ENCODE assay signal across 1 cellular context in the genomic region with DNA sequence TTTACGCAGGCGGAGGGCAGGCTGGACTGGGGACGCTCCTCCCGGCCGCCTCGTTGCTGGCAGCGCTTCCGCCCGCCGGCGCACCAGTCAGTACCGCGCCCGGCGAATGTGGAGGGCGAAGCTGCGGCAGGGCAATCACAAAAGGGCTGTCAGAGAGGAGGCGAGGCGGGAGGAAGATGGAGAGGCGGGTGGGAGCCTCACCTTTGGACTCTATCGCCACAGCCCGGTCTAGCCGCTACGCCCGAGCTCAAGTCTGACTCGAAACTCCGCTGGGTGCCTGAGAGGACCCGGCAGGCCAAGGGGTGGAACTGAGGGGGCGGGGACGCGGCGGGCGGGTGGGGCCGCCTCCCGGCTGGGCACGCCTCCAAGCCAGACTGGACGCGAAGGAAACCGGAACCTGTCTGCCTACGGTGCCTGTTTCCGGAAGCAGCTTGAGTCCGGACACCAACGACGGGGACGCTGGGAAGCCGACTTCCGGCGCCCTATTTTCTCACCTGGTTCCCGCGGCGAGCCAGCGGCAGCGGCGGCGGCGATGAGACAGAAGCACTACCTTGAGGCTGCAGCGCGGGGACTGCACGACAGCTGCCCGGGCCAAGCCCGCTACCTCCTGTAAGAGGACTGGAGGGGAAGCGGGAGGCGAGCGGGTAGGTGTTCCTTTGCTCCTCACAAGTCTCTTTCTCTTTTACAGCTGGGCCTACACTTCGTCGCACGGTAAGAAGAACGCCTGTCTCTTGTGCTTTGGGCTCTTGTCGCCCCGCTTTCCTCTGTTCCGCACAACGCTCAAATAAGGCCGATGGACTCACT.
TF ChIP-seq lines count a peak whose summit lies in the region.

Gene RMP24 (plus strand): TSS at position 483 of the 804 bp plus-strand sequence.

TF ChIP-seq in HEK293, 187 proteins besides CTCF, POLR2A, EP300 and RAD21 (continued from another document and continues in another):
- TF ChIP-seq TSHZ1 (tag by site-specific recombination; IDR thresholded peaks at IDR 0.05; ENCODE audit: borderline replicate concordance) (no peak), ZBTB1 (tag by site-specific recombination; IDR thresholded peaks at IDR 0.05) (no peak), ZNF175 (tag by site-specific recombination; IDR thresholded peaks at IDR 0.05) (no peak), OSR2 (tag by site-specific recombination; IDR thresholded peaks at IDR 0.05) (no peak), ZNF2 (tag by site-specific recombination; IDR thresholded peaks at IDR 0.05) (0 out of 2 replicates have a peak, but pooled peaks have one; percentile 19), ZNF626 (tag by site-specific recombination; IDR thresholded peaks at IDR 0.05) (peak; percentile 60; the same call in 1 of the 2 replicates), ZBTB48 (tag by site-specific recombination; IDR thresholded peaks at IDR 0.05) (no peak; the same call in 1 of the 2 replicates), TCF7L2 (IDR thresholded peaks at IDR 0.05; ENCODE audit: borderline replicate concordance, low read depth, low read length) (no peak; the same call in 1 of the 2 replicates), ZNF221 (tag by site-specific recombination; IDR thresholded peaks at IDR 0.05; ENCODE audit: borderline replicate concordance) (no peak), ZBTB8A (tag by site-specific recombination; IDR thresholded peaks at IDR 0.05) (peak; percentile 98), ZNF48 (tag by site-specific recombination; IDR thresholded peaks at IDR 0.05) (no peak), ZNF133 (tag by site-specific recombination; IDR thresholded peaks at IDR 0.05) (no peak), ZEB2 (tag by site-specific recombination; IDR thresholded peaks at IDR 0.05) (peak; percentile 76), HOXA7 (CRISPR knock-in tag; IDR thresholded peaks at IDR 0.05; ENCODE audit: borderline replicate concordance) (no peak), ZNF529 (tag by site-specific recombination; IDR thresholded peaks at IDR 0.05; ENCODE audit: insufficient replicate concordance) (no peak), ZNF549 (tag by site-specific recombination; IDR thresholded peaks at IDR 0.05) (no peak), ZSCAN30 (tag by site-specific recombination; IDR thresholded peaks at IDR 0.05) (peak; percentile 85), ZFP41 (tag by site-specific recombination; IDR thresholded peaks at IDR 0.05; ENCODE audit: borderline replicate concordance) (no peak), ZNF202 (tag by site-specific recombination; IDR thresholded peaks at IDR 0.05; ENCODE audit: borderline replicate concordance) (no peak), ZNF561 (tag by site-specific recombination; IDR thresholded peaks at IDR 0.05; ENCODE audit: borderline replicate concordance) (0 out of 2 replicates have a peak, but pooled peaks have one; percentile 48), ZNF138 (tag by site-specific recombination; IDR thresholded peaks at IDR 0.05; ENCODE audit: borderline replicate concordance) (no peak), ZNF354C (tag by site-specific recombination; IDR thresholded peaks at IDR 0.05; ENCODE audit: borderline replicate concordance, low read depth) (no peak), ZNF654 (tag by site-specific recombination; IDR thresholded peaks at IDR 0.05; ENCODE audit: low read depth) (no peak; the same call in 1 of the 2 replicates), KLF8 (tag by site-specific recombination; IDR thresholded peaks at IDR 0.05) (peak; percentile 90), ZNF768 (tag by site-specific recombination; IDR thresholded peaks at IDR 0.05) (no peak; the same call in 1 of the 2 replicates), MEIS1 (CRISPR knock-in tag; IDR thresholded peaks at IDR 0.05; ENCODE audit: borderline replicate concordance) (no peak), ZNF530 (tag by site-specific recombination; IDR thresholded peaks at IDR 0.05; ENCODE audit: low read depth) (no peak), ZBTB26 (tag by site-specific recombination; optimal IDR thresholded peaks at IDR 0.05) (peak; percentile 60), ZNF510 (tag by site-specific recombination; IDR thresholded peaks at IDR 0.05; ENCODE audit: insufficient replicate concordance) (no peak), SCRT2 (tag by site-specific recombination; IDR thresholded peaks at IDR 0.05) (no peak), ZNF155 (tag by site-specific recombination; IDR thresholded peaks at IDR 0.05) (no peak), ZBTB20 (tag by site-specific recombination; IDR thresholded peaks at IDR 0.05) (peak; percentile 68; the same call in 1 of the 2 replicates), ZNF473 (tag by site-specific recombination; IDR thresholded peaks at IDR 0.05) (no peak), ZNF211 (tag by site-specific recombination; IDR thresholded peaks at IDR 0.05; ENCODE audit: low read depth) (no peak), ZNF624 (tag by site-specific recombination; IDR thresholded peaks at IDR 0.05) (no peak), ZFP69B (tag by site-specific recombination; IDR thresholded peaks at IDR 0.05) (peak; percentile 77; the same call in 1 of the 2 replicates), ZNF544 (tag by site-specific recombination; IDR thresholded peaks at IDR 0.05) (no peak), GLIS1 (tag by site-specific recombination; IDR thresholded peaks at IDR 0.05) (peak; percentile 64), REPIN1 (tag by site-specific recombination; IDR thresholded peaks at IDR 0.05; ENCODE audit: low read depth) (no peak), ZNF157 (tag by site-specific recombination; IDR thresholded peaks at IDR 0.05) (no peak), ZNF610 (tag by site-specific recombination; IDR thresholded peaks at IDR 0.05; ENCODE audit: borderline replicate concordance) (peak; percentile 79; the same call in 1 of the 2 replicates), ZNF629 (tag by site-specific recombination; IDR thresholded peaks at IDR 0.05) (peak; percentile 73), ZNF645 (tag by site-specific recombination; IDR thresholded peaks at IDR 0.05) (no peak)
- TF ChIP-seq, protein P1, sequence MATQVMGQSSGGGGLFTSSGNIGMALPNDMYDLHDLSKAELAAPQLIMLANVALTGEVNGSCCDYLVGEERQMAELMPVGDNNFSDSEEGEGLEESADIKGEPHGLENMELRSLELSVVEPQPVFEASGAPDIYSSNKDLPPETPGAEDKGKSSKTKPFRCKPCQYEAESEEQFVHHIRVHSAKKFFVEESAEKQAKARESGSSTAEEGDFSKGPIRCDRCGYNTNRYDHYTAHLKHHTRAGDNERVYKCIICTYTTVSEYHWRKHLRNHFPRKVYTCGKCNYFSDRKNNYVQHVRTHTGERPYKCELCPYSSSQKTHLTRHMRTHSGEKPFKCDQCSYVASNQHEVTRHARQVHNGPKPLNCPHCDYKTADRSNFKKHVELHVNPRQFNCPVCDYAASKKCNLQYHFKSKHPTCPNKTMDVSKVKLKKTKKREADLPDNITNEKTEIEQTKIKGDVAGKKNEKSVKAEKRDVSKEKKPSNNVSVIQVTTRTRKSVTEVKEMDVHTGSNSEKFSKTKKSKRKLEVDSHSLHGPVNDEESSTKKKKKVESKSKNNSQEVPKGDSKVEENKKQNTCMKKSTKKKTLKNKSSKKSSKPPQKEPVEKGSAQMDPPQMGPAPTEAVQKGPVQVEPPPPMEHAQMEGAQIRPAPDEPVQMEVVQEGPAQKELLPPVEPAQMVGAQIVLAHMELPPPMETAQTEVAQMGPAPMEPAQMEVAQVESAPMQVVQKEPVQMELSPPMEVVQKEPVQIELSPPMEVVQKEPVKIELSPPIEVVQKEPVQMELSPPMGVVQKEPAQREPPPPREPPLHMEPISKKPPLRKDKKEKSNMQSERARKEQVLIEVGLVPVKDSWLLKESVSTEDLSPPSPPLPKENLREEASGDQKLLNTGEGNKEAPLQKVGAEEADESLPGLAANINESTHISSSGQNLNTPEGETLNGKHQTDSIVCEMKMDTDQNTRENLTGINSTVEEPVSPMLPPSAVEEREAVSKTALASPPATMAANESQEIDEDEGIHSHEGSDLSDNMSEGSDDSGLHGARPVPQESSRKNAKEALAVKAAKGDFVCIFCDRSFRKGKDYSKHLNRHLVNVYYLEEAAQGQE (tag by site-specific recombination; IDR thresholded peaks at IDR 0.05), result peak; percentile 23; the same call in 1 of the 2 replicates
- TF ChIP-seq, protein P2, sequence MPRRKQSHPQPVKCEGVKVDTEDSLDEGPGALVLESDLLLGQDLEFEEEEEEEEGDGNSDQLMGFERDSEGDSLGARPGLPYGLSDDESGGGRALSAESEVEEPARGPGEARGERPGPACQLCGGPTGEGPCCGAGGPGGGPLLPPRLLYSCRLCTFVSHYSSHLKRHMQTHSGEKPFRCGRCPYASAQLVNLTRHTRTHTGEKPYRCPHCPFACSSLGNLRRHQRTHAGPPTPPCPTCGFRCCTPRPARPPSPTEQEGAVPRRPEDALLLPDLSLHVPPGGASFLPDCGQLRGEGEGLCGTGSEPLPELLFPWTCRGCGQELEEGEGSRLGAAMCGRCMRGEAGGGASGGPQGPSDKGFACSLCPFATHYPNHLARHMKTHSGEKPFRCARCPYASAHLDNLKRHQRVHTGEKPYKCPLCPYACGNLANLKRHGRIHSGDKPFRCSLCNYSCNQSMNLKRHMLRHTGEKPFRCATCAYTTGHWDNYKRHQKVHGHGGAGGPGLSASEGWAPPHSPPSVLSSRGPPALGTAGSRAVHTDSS (tag by site-specific recombination; IDR thresholded peaks at IDR 0.05), result no peak
- TF ChIP-seq, protein P3, sequence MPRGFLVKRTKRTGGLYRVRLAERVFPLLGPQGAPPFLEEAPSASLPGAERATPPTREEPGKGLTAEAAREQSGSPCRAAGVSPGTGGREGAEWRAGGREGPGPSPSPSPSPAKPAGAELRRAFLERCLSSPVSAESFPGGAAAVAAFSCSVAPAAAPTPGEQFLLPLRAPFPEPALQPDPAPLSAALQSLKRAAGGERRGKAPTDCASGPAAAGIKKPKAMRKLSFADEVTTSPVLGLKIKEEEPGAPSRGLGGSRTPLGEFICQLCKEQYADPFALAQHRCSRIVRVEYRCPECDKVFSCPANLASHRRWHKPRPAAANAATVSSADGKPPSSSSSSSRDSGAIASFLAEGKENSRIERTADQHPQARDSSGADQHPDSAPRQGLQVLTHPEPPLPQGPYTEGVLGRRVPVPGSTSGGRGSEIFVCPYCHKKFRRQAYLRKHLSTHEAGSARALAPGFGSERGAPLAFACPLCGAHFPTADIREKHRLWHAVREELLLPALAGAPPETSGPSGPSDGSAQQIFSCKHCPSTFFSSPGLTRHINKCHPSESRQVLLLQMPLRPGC (tag by site-specific recombination; IDR thresholded peaks at IDR 0.05), result no peak
